8 cellular contexts compared by ENCODE assay signal in the genomic region with DNA sequence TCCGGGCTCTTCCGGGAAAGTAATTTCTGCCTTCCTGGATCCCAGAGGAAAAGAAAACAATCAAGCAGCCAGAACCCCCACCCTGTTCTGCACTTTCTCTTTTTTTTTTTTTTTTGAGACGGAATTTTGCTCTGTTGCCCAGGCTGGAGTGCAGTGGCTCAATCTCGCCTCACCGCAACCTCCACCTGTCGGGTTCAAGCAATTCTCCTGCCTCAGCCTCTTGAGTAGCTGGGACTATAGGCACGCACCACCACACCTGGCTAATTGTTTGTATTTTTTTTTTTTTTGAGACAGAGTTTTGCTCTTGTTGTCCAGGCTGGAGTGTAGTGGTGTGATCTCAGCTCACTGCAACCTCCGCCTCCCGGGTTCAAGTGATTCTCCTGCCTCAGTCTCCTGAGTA.
DNase-seq lines count a peak whose midpoint lies in the region; ATAC-seq and TF ChIP-seq lines count a peak whose summit lies in the region.
"Not testable (repeated sequence)": the region's sequence is repeated elsewhere in the genome, so short reads cannot be mapped to it uniquely, and the experiment has no call there.

No MANE protein-coding gene starts in this region.

- peak overlapping the region in 2 of 11 experiments; percentile 71 to 84; a peak in 2 of 22 replicates for H3K9ac ChIP-seq in BLaER1 treated with 17β-estradiol and CSF1 and Interleukin-3, amounts not matched to agents 10 nM and 100 nM

- CTCF ChIA-PET in activated CD4-positive, alpha-beta T cell treated with anti-CD3 and anti-CD28 coated beads for 36 hours (lab: Charles Lee), result interaction anchor here (0.8 to 2.2 kb wide), 4 partner anchors 13 to 104 kb away, joined by 3 to 7 read pairs (median 4); no protein-coding TSS in a partner anchor

- peak overlapping the region; percentile 93 for H3K27ac Mint-ChIP-seq in activated CD4-positive, alpha-beta T cell treated with anti-CD3 and anti-CD28 coated beads for 36 hours
- H3K27ac Mint-ChIP-seq in activated T-cell treated with anti-CD3 and anti-CD28 coated beads, Interleukin-2, amount 50 U/mL, for 72 hours, result peak overlapping the region; percentile 90
- peak overlapping the region; percentile 89 for H3K27ac Mint-ChIP-seq in central memory CD8-positive, alpha-beta T cell (ENCODE audit: low read depth)
- H3K27ac Mint-ChIP-seq in immature natural killer cell (peak overlapping the region; percentile 55 to 97 (median 94)), natural killer cell (peak overlapping the region; percentile 88 to 96)
- H3K27ac Mint-ChIP-seq in stimulated activated naive CD8-positive, alpha-beta T cell treated with anti-CD3 and anti-CD28 coated beads, Interleukin-15, Interleukin-2, amounts not matched to agents 100 ng/mL and 50 ng/mL, for 24 hours, result peak overlapping the region; percentile 98

- H3K36me3 Mint-ChIP-seq in activated CD4-positive, alpha-beta T cell treated with anti-CD3 and anti-CD28 coated beads for 36 hours (ENCODE audit: low read depth), result peaks cover 61% of the 10 kb centered on the region
- H3K36me3 Mint-ChIP-seq in activated T-cell treated with anti-CD3 and anti-CD28 coated beads, Interleukin-2, amount 50 U/mL, for 72 hours (ENCODE audit: insufficient read depth in 2 of 2), result peaks cover 10 to 27% of the 10 kb centered on the region in 2 donors
- H3K36me3 Mint-ChIP-seq in central memory CD8-positive, alpha-beta T cell (ENCODE audit: insufficient read depth), result peaks cover 17% of the 10 kb centered on the region
- peaks cover 7 to 13% (median 11%) of the 10 kb centered on the region in 3 donors for H3K36me3 Mint-ChIP-seq in immature natural killer cell
- not testable (repeated sequence) for H3K36me3 Mint-ChIP-seq in natural killer cell
- peaks cover 58% of the 10 kb centered on the region for H3K36me3 Mint-ChIP-seq in stimulated activated naive CD8-positive, alpha-beta T cell treated with anti-CD3 and anti-CD28 coated beads, Interleukin-15, Interleukin-2, amounts not matched to agents 100 ng/mL and 50 ng/mL, for 24 hours (ENCODE audit: low read depth)

- H4K20me1 ChIP-seq in BLaER1 treated with 17β-estradiol and CSF1 and Interleukin-3, amounts not matched to agents 10 nM and 100 nM, result not testable (repeated sequence)

- not testable (repeated sequence) for H3K4me3 Mint-ChIP-seq in activated CD4-positive, alpha-beta T cell treated with anti-CD3 and anti-CD28 coated beads for 36 hours; activated T-cell treated with anti-CD3 and anti-CD28 coated beads, Interleukin-2, amount 50 U/mL, for 72 hours; central memory CD8-positive, alpha-beta T cell; immature natural killer cell; natural killer cell; stimulated activated naive CD8-positive, alpha-beta T cell treated with anti-CD3 and anti-CD28 coated beads, Interleukin-15, Interleukin-2, amounts not matched to agents 100 ng/mL and 50 ng/mL, for 24 hours

- H3K27me3 Mint-ChIP-seq in activated CD4-positive, alpha-beta T cell treated with anti-CD3 and anti-CD28 coated beads for 36 hours; activated T-cell treated with anti-CD3 and anti-CD28 coated beads, Interleukin-2, amount 50 U/mL, for 72 hours (ENCODE audit: low read depth); central memory CD8-positive, alpha-beta T cell; immature natural killer cell (ENCODE audit: low read depth in 3 of 3); natural killer cell (ENCODE audit: low read depth in 2 of 2); stimulated activated naive CD8-positive, alpha-beta T cell treated with anti-CD3 and anti-CD28 coated beads, Interleukin-15, Interleukin-2, amounts not matched to agents 100 ng/mL and 50 ng/mL, for 24 hours: not testable (repeated sequence)

- POLR2A ChIA-PET in activated CD4-positive, alpha-beta T cell treated with anti-CD3 and anti-CD28 coated beads for 36 hours (lab: Charles Lee), result interaction anchor here (1.8 kb wide), 1 partner anchor 90 kb away, joined by 6 read pairs; no protein-coding TSS in a partner anchor

- H3K4me3 ChIP-seq in BLaER1 treated with 17β-estradiol and CSF1 and Interleukin-3, amounts not matched to agents 10 nM and 100 nM, result not testable (repeated sequence)

- not testable (repeated sequence) for H3K9me3 Mint-ChIP-seq in activated CD4-positive, alpha-beta T cell treated with anti-CD3 and anti-CD28 coated beads for 36 hours (ENCODE audit: low read depth); activated T-cell treated with anti-CD3 and anti-CD28 coated beads, Interleukin-2, amount 50 U/mL, for 72 hours; central memory CD8-positive, alpha-beta T cell; immature natural killer cell; natural killer cell; stimulated activated naive CD8-positive, alpha-beta T cell treated with anti-CD3 and anti-CD28 coated beads, Interleukin-15, Interleukin-2, amounts not matched to agents 100 ng/mL and 50 ng/mL, for 24 hours

- ATAC-seq in activated CD4-positive, alpha-beta T cell treated with anti-CD3 and anti-CD28 coated beads for 36 hours; activated T-cell treated with anti-CD3 and anti-CD28 coated beads, Interleukin-2, amount 50 U/mL, for 72 hours (replicated peaks in 1 of 2); central memory CD8-positive, alpha-beta T cell (replicated peaks; ENCODE audit: extremely low read depth, poor library complexity, severe bottlenecking); natural killer cell: not testable (repeated sequence)

- intact Hi-C loops in activated CD4-positive, alpha-beta T cell treated with anti-CD3 and anti-CD28 coated beads for 36 hours (cut with DNase I, micrococcal nuclease), result loop anchor here in 1 of 2 experiments (10.0 kb wide), 1 partner anchor 402 kb away; a partner anchor contains a TSS
- intact Hi-C loops in natural killer cell (cut with micrococcal nuclease), result loop anchor here (5.0 to 10.0 kb wide), 2 partner anchors 35 to 292 kb away; no protein-coding TSS in a partner anchor

- peaks cover 27 to 54% (median 40%) of the 10 kb centered on the region in 11 experiments for H3K36me3 ChIP-seq in BLaER1 treated with 17β-estradiol and CSF1 and Interleukin-3, amounts not matched to agents 10 nM and 100 nM
- H3K36me3 ChIP-seq in KOPT-K1 (ENCODE audit: insufficient read depth, low read length), result peaks cover 33% of the 10 kb centered on the region

- H3K4me2 ChIP-seq in BLaER1 treated with 17β-estradiol and CSF1 and Interleukin-3, amounts not matched to agents 10 nM and 100 nM, result peak overlapping the region in 6 of 11 experiments; percentile 91 to 98 (median 94); a peak in 7 of 22 replicates

- not testable (repeated sequence) for H3K27me3 ChIP-seq in BLaER1 treated with 17β-estradiol and CSF1 and Interleukin-3, amounts not matched to agents 10 nM and 100 nM

- peaks cover 52% of the 10 kb centered on the region for H3K4me1 Mint-ChIP-seq in activated CD4-positive, alpha-beta T cell treated with anti-CD3 and anti-CD28 coated beads for 36 hours
- peaks cover 68% of the 10 kb centered on the region for H3K4me1 Mint-ChIP-seq in activated T-cell treated with anti-CD3 and anti-CD28 coated beads, Interleukin-2, amount 50 U/mL, for 72 hours (ENCODE audit: low read depth)
- H3K4me1 Mint-ChIP-seq in central memory CD8-positive, alpha-beta T cell, result peaks cover 40% of the 10 kb centered on the region
- H3K4me1 Mint-ChIP-seq in immature natural killer cell (peaks cover 41% of the 10 kb centered on the region in 2 donors), natural killer cell (peaks cover 31 to 42% of the 10 kb centered on the region in 2 donors)
- H3K4me1 Mint-ChIP-seq in stimulated activated naive CD8-positive, alpha-beta T cell treated with anti-CD3 and anti-CD28 coated beads, Interleukin-15, Interleukin-2, amounts not matched to agents 100 ng/mL and 50 ng/mL, for 24 hours (ENCODE audit: low read depth), result peaks cover 69% of the 10 kb centered on the region

- peaks cover 50 to 62% (median 53%) of the 10 kb centered on the region in 10 experiments for H3K4me1 ChIP-seq in BLaER1 treated with 17β-estradiol and CSF1 and Interleukin-3, amounts not matched to agents 10 nM and 100 nM

- not testable (repeated sequence) for TF ChIP-seq CTCF in natural killer cell (IDR thresholded peaks at IDR 0.05)

- peak overlapping the region in 8 of 11 experiments; percentile 69 to 97 (median 94); a peak in 11 of 22 replicates for H3K27ac ChIP-seq in BLaER1 treated with 17β-estradiol and CSF1 and Interleukin-3, amounts not matched to agents 10 nM and 100 nM
- peak overlapping the region; percentile 75 for H3K27ac ChIP-seq in KOPT-K1 (ENCODE audit: low read depth, low read length, poor library complexity, severe bottlenecking)

- H3K9me3 ChIP-seq in BLaER1 treated with 17β-estradiol and CSF1 and Interleukin-3, amounts not matched to agents 10 nM and 100 nM (replicated peaks in 1 of 11); KOPT-K1 (ENCODE audit: insufficient read depth, low read length, poor library complexity, severe bottlenecking): not testable (repeated sequence)

- not testable (repeated sequence) for DNase-seq in activated CD4-positive, alpha-beta T cell treated with anti-CD3 and anti-CD28 coated beads for 36 hours; activated T-cell treated with anti-CD3 and anti-CD28 coated beads, Interleukin-2, amount 50 U/mL, for 72 hours; central memory CD8-positive, alpha-beta T cell (ENCODE audit: low spot score in 2 of 2); immature natural killer cell; natural killer cell
